9 cellular contexts compared by ENCODE assay signal in the genomic region with DNA sequence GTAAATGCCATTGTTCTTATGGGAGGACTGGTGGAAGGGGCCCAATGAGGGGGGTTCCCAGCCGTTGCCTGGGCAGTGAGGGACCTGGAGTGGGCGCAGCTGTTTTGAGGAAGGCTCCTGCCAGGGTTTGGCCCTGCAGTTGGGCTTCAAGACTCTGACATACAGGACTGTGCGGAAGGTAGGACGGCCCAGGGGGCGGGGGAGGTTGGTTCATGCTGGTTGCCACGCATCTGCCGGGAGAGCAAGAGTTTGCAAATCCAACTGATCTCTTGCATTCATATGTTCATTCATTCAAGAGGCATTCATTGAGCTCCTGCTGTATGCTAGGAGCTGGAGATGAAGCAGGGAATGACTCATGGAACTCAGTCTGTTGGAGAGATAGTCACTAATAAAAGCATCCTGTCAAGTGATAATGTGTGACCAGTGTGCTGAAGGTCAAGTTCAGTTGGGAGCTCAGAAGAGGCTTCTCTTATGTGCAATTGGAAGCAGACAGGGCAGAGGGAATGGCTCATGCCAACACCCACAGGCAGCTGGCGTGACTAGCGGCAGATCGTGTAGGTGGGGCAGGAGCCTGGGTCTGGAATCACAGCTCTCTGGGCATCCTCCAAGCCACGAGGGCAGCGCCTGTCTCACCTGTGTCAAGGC.
DNase-seq lines count a peak whose midpoint lies in the region; ATAC-seq and TF ChIP-seq lines count a peak whose summit lies in the region.
"Had no signal": no experiment of that assay in that cellular context is flagged by ENCODE, and none has a peak within 500 bp of the region (broad histone marks: within the 10 kb centered on the region; RNA-seq: fewer than 3 reads in every experiment).

No MANE protein-coding gene starts in this region.

- no peaks in the 10 kb centered on the region for H3K27me3 Mint-ChIP-seq in activated naive CD8-positive, alpha-beta T cell treated with anti-CD3 and anti-CD28 coated beads, Interleukin-2, amount 50 U/mL, for 24 hours

- in situ Hi-C loops in ACHN (cut with HindIII; ENCODE audit: low pct_ligation_motif_present, low pct_unique_long_range_greater_than_20kb, low sequenced_read_pairs): no loop called here

- H3K4me3 ChIP-seq in HEK293 (ENCODE audit: low read depth, low read length): no peak overlapping the region

- H3K36me3 Mint-ChIP-seq in activated naive CD8-positive, alpha-beta T cell treated with anti-CD3 and anti-CD28 coated beads, Interleukin-2, amount 50 U/mL, for 24 hours (ENCODE audit: low read depth): peaks cover 36% of the 10 kb centered on the region

- no peak overlapping the region for H3K4me3 Mint-ChIP-seq in activated naive CD8-positive, alpha-beta T cell treated with anti-CD3 and anti-CD28 coated beads, Interleukin-2, amount 50 U/mL, for 24 hours

- no peaks in the 10 kb centered on the region for H3K9me3 ChIP-seq in HEK293 (ENCODE audit: control insufficient read depth, insufficient read depth, low read depth, low read length)

- no peaks in the 10 kb centered on the region for H3K36me3 ChIP-seq in HEK293 (ENCODE audit: control insufficient read depth in 2 of 2, insufficient read depth in 1 of 2, low read length in 2 of 2)

- 0 out of 2 replicates have a peak, but pooled peaks cover 4% of the 10 kb centered on the region for H3K4me1 ChIP-seq in HEK293 (ENCODE audit: control insufficient read depth, insufficient read depth, low read length)

- peak overlapping the region; percentile 87 for H3K27ac Mint-ChIP-seq in activated naive CD8-positive, alpha-beta T cell treated with anti-CD3 and anti-CD28 coated beads, Interleukin-2, amount 50 U/mL, for 24 hours

- H3K4me1 Mint-ChIP-seq in activated naive CD8-positive, alpha-beta T cell treated with anti-CD3 and anti-CD28 coated beads, Interleukin-2, amount 50 U/mL, for 24 hours: peaks cover 70% of the 10 kb centered on the region

- no peaks in the 10 kb centered on the region for H3K9me3 Mint-ChIP-seq in activated naive CD8-positive, alpha-beta T cell treated with anti-CD3 and anti-CD28 coated beads, Interleukin-2, amount 50 U/mL, for 24 hours

- no peak overlapping the region for H3K27ac ChIP-seq in HEK293 (ENCODE audit: extremely low read depth, low read depth, low read length)

- DNase-seq in ACHN: peak; percentile 79
- no peak for DNase-seq in activated naive CD8-positive, alpha-beta T cell treated with anti-CD3 and anti-CD28 coated beads, Interleukin-2, amount 50 U/mL, for 24 hours
- peak; percentile 45 for DNase-seq in kidney glomerular epithelial cell (lab: John Stamatoyannopoulos, UW)
- DNase-seq in AML-193 (lab: John Stamatoyannopoulos, UW): no peak
- DNase-seq: SIG-M5 had no signal

- POLR2A ChIA-PET in HEK293 (lab: Yijun Ruan, JAX): interaction anchor here (0.6 kb wide), 1 partner anchor 66 kb away, joined by 13 read pairs; no protein-coding TSS in a partner anchor

- no peak for ATAC-seq in activated naive CD8-positive, alpha-beta T cell treated with anti-CD3 and anti-CD28 coated beads, Interleukin-2, amount 50 U/mL, for 24 hours
- ATAC-seq in GM21515 (IDR thresholded peaks at IDR 0.05; ENCODE audit: unreplicated experiment): no peak
- ATAC-seq in HG03521 (IDR thresholded peaks at IDR 0.05; ENCODE audit: unreplicated experiment): no peak
- no peak for ATAC-seq in HG02678 (IDR thresholded peaks at IDR 0.05; ENCODE audit: unreplicated experiment)

- CTCF ChIA-PET in HEK293 (lab: Yijun Ruan, JAX): interaction anchor here (1.4 to 4.5 kb wide), 2 partner anchors 17 to 38 kb away, joined by 6 to 24 read pairs; no protein-coding TSS in a partner anchor

- TF ChIP-seq CTCF in HEK293 (tag by site-specific recombination; IDR thresholded peaks at IDR 0.05): no peak

TF ChIP-seq in HEK293, 187 proteins besides CTCF, POLR2A, EP300 and RAD21 (continues in another document):
- TF ChIP-seq, protein P1, sequence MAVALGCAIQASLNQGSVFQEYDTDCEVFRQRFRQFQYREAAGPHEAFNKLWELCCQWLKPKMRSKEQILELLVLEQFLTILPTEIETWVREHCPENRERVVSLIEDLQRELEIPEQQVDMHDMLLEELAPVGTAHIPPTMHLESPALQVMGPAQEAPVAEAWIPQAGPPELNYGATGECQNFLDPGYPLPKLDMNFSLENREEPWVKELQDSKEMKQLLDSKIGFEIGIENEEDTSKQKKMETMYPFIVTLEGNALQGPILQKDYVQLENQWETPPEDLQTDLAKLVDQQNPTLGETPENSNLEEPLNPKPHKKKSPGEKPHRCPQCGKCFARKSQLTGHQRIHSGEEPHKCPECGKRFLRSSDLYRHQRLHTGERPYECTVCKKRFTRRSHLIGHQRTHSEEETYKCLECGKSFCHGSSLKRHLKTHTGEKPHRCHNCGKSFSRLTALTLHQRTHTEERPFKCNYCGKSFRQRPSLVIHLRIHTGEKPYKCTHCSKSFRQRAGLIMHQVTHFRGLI (tag by site-specific recombination; IDR thresholded peaks at IDR 0.05): 0 out of 2 replicates have a peak, but pooled peaks have one; percentile 46
- TF ChIP-seq PRDM4 (tag by site-specific recombination; IDR thresholded peaks at IDR 0.05) (no peak), ZFHX2 (tag by site-specific recombination; conservative IDR thresholded peaks at IDR 0.05) (peak; percentile 68), ZNF792 (tag by site-specific recombination; IDR thresholded peaks at IDR 0.05) (0 out of 2 replicates have a peak, but pooled peaks have one; percentile 66), EGR2 (tag by site-specific recombination; IDR thresholded peaks at IDR 0.05; ENCODE audit: low read depth) (peak; percentile 71), ZNF623 (tag by site-specific recombination; IDR thresholded peaks at IDR 0.05) (no peak), ZNF354C (tag by site-specific recombination; IDR thresholded peaks at IDR 0.05; ENCODE audit: borderline replicate concordance, low read depth) (no peak), ZNF280C (tag by site-specific recombination; IDR thresholded peaks at IDR 0.05) (no peak), ZNF169 (tag by site-specific recombination; IDR thresholded peaks at IDR 0.05) (no peak)
- TF ChIP-seq, protein P2, sequence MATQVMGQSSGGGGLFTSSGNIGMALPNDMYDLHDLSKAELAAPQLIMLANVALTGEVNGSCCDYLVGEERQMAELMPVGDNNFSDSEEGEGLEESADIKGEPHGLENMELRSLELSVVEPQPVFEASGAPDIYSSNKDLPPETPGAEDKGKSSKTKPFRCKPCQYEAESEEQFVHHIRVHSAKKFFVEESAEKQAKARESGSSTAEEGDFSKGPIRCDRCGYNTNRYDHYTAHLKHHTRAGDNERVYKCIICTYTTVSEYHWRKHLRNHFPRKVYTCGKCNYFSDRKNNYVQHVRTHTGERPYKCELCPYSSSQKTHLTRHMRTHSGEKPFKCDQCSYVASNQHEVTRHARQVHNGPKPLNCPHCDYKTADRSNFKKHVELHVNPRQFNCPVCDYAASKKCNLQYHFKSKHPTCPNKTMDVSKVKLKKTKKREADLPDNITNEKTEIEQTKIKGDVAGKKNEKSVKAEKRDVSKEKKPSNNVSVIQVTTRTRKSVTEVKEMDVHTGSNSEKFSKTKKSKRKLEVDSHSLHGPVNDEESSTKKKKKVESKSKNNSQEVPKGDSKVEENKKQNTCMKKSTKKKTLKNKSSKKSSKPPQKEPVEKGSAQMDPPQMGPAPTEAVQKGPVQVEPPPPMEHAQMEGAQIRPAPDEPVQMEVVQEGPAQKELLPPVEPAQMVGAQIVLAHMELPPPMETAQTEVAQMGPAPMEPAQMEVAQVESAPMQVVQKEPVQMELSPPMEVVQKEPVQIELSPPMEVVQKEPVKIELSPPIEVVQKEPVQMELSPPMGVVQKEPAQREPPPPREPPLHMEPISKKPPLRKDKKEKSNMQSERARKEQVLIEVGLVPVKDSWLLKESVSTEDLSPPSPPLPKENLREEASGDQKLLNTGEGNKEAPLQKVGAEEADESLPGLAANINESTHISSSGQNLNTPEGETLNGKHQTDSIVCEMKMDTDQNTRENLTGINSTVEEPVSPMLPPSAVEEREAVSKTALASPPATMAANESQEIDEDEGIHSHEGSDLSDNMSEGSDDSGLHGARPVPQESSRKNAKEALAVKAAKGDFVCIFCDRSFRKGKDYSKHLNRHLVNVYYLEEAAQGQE (tag by site-specific recombination; IDR thresholded peaks at IDR 0.05): no peak

Comparison
In these comparisons a context has a peak if more than half of its experiments do, and no peak if none do; other contexts are left out.
1. DNase-seq: peak in ACHN (single experiment) and kidney glomerular epithelial cell (single experiment); none in activated naive CD8-positive, alpha-beta T cell treated with anti-CD3 and anti-CD28 coated beads, Interleukin-2, amount 50 U/mL, for 24 hours (single experiment) and AML-193 (0 of 2).